Comparison of ENCODE assay signal across 10 cellular contexts in the genomic region with DNA sequence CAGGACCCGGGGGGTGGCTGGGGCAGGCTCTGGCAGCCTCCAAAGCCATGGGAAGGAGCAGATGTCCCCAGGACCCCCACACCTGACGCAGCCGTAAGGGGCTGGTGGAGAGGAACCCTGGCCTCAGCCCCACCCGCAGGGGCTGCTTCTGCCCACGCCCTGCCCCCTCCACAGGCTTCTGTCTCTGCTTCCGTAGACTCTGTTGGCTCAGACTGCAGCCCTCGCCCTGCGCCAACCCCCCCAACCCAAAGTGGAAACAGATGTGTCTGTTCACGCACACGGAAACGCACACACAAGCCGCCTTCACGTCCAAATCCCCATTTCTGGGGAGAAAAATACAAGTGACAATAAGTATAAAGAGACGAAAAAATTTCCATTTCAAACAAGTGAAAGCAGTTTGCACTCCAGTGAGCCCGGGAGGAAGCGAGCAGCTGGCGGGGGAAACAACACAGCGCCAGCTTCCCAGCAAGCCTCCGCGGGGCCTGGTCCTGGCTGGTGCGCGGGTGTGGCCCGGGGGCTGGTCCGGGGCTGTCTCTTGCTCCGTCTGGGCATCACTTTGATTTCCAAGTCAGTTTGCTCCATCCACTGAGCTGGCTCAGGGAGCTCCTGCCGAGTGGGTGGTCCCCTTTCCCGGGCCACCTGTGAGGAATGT. TPM values are rescaled to one million over a fixed set of nuclear protein-coding genes. Genes with fewer than 3 reads are reported as not detected.
DNase-seq lines count a peak whose midpoint lies in the region; ATAC-seq lines count a peak whose summit lies in the region.
"Had no signal": no experiment of that assay in that cellular context is flagged by ENCODE, and none has a peak within 500 bp of the region (broad histone marks: within the 10 kb centered on the region; RNA-seq: fewer than 3 reads in every experiment).

No MANE protein-coding gene starts in this region.

- no peak overlapping the region for H3K27ac Mint-ChIP-seq in activated naive CD8-positive, alpha-beta T cell treated with anti-CD3 and anti-CD28 coated beads, Interleukin-2, amount 50 U/mL, for 24 hours
- H3K27ac Mint-ChIP-seq in stimulated activated naive B cell treated with anti-CD40 and anti-IgM and Interleukin-4, amounts not matched to agents 10 μg/mL and 1 μg/mL and 100 μg/mL, for 72 hours = peak overlapping the region; percentile 59

- peak; percentile 60 for DNase-seq in GM23248
- no peak for DNase-seq in activated naive CD8-positive, alpha-beta T cell treated with anti-CD3 and anti-CD28 coated beads, Interleukin-2, amount 50 U/mL, for 24 hours
- DNase-seq in iPS-NIHi11 (ENCODE audit: low spot score) = peak; percentile 66
- no peak for DNase-seq in stimulated activated naive B cell treated with anti-CD40 and anti-IgM and Interleukin-4, amounts not matched to agents 10 μg/mL and 1 μg/mL and 100 μg/mL, for 72 hours
- DNase-seq in NCI-H187 (lab: John Stamatoyannopoulos, UW) = no peak

- no peaks in the 10 kb centered on the region for H3K9me3 Mint-ChIP-seq in activated naive CD8-positive, alpha-beta T cell treated with anti-CD3 and anti-CD28 coated beads, Interleukin-2, amount 50 U/mL, for 24 hours
- no peaks in the 10 kb centered on the region for H3K9me3 Mint-ChIP-seq in stimulated activated naive B cell treated with anti-CD40 and anti-IgM and Interleukin-4, amounts not matched to agents 10 μg/mL and 1 μg/mL and 100 μg/mL, for 72 hours

- H3K36me3 ChIP-seq in GM23248 (ENCODE audit: low read depth) = no peaks in the 10 kb centered on the region
- H3K36me3 ChIP-seq: neutrophil had no signal

- no peaks in the 10 kb centered on the region for H4K20me1 ChIP-seq in GM23248 (ENCODE audit: insufficient read depth)

- WGBS in GM23248 (ENCODE audit: low coverage in 1 of 2, low lambda C conversion rate in 2 of 2, missing lambda C conversion rate in 2 of 2), 2 experiments = 5 to 6% methylated on average over 25 to 27 of the region's 27 CpGs

- H3K36me3 Mint-ChIP-seq in activated naive CD8-positive, alpha-beta T cell treated with anti-CD3 and anti-CD28 coated beads, Interleukin-2, amount 50 U/mL, for 24 hours (ENCODE audit: low read depth) = no peaks in the 10 kb centered on the region
- H3K36me3 Mint-ChIP-seq in stimulated activated naive B cell treated with anti-CD40 and anti-IgM and Interleukin-4, amounts not matched to agents 10 μg/mL and 1 μg/mL and 100 μg/mL, for 72 hours = no peaks in the 10 kb centered on the region

- no peaks in the 10 kb centered on the region for H3K9me3 ChIP-seq in GM23248 (ENCODE audit: low read depth)
- H3K9me3 ChIP-seq: neutrophil had no signal

- peak overlapping the region; percentile 67 for H3K4me2 ChIP-seq in GM23248 (ENCODE audit: unreplicated experiment)

- no peaks in the 10 kb centered on the region for H3K9me2 ChIP-seq in GM23248 (ENCODE audit: insufficient read depth)

- H2AFZ ChIP-seq in GM23248 = peak overlapping the region; percentile 84

- ATAC-seq in activated naive CD8-positive, alpha-beta T cell treated with anti-CD3 and anti-CD28 coated beads, Interleukin-2, amount 50 U/mL, for 24 hours = no peak
- ATAC-seq in stimulated activated naive B cell treated with anti-CD40 and anti-IgM and Interleukin-4, amounts not matched to agents 10 μg/mL and 1 μg/mL and 100 μg/mL, for 72 hours (replicated peaks) = peak; percentile 75 to 83
- ATAC-seq in HG03159 (IDR thresholded peaks at IDR 0.05; ENCODE audit: unreplicated experiment) (no peak), GM19324 (IDR thresholded peaks at IDR 0.05; ENCODE audit: low FRiP score, unreplicated experiment) (no peak), HG02610 (IDR thresholded peaks at IDR 0.05; ENCODE audit: unreplicated experiment) (no peak)
- ATAC-seq: Panc1 had no signal

- in situ Hi-C loops in GM23248 (cut with MboI) = no loop called here

- no peaks in the 10 kb centered on the region for H3F3A ChIP-seq in GM23248 (ENCODE audit: insufficient read depth)

- H3K9ac ChIP-seq in GM23248 = peak overlapping the region; percentile 70

- H3K79me2 ChIP-seq in GM23248 (ENCODE audit: insufficient read depth) = no peaks in the 10 kb centered on the region

- no peak overlapping the region for H3K27ac ChIP-seq in GM23248
- H3K27ac ChIP-seq: neutrophil had no signal

- peaks cover 3% of the 10 kb centered on the region for H3K4me1 Mint-ChIP-seq in activated naive CD8-positive, alpha-beta T cell treated with anti-CD3 and anti-CD28 coated beads, Interleukin-2, amount 50 U/mL, for 24 hours
- peaks cover 10 to 19% of the 10 kb centered on the region in 2 donors for H3K4me1 Mint-ChIP-seq in stimulated activated naive B cell treated with anti-CD40 and anti-IgM and Interleukin-4, amounts not matched to agents 10 μg/mL and 1 μg/mL and 100 μg/mL, for 72 hours

- peak overlapping the region; percentile 48 for H3K4me3 Mint-ChIP-seq in activated naive CD8-positive, alpha-beta T cell treated with anti-CD3 and anti-CD28 coated beads, Interleukin-2, amount 50 U/mL, for 24 hours
- peak overlapping the region; percentile 68 to 79 for H3K4me3 Mint-ChIP-seq in stimulated activated naive B cell treated with anti-CD40 and anti-IgM and Interleukin-4, amounts not matched to agents 10 μg/mL and 1 μg/mL and 100 μg/mL, for 72 hours

- H3K4me3 ChIP-seq in GM23248 = peak overlapping the region; percentile 48

- no peaks in the 10 kb centered on the region for H3K27me3 ChIP-seq in GM23248 (replicated peaks; ENCODE audit: insufficient read depth)

- H3K27me3 Mint-ChIP-seq in activated naive CD8-positive, alpha-beta T cell treated with anti-CD3 and anti-CD28 coated beads, Interleukin-2, amount 50 U/mL, for 24 hours = peaks cover 3% of the 10 kb centered on the region
- H3K27me3 Mint-ChIP-seq in stimulated activated naive B cell treated with anti-CD40 and anti-IgM and Interleukin-4, amounts not matched to agents 10 μg/mL and 1 μg/mL and 100 μg/mL, for 72 hours = peaks cover 12 to 36% of the 10 kb centered on the region in 2 donors

- H3K4me1 ChIP-seq in GM23248 (ENCODE audit: insufficient read depth) = 0 out of 2 replicates have a peak, but pooled peaks cover 2% of the 10 kb centered on the region

RNA-seq across cellular contexts. Expression of a gene that starts 32.6 kb away (rescaled TPM):
- 26.1 and 34.8 TPM in 2 replicates for total RNA-seq in GM23248 (2014; rRNA removed; shearing (Covaris generic))
- polyA plus RNA-seq in GM23248 (2016; fragmentation: Nextera tagmentation; extraction: Ambion mirVana) = 3.5 and 3.9 TPM in 2 replicates

Comparison
In these comparisons a context has a peak if more than half of its experiments do, and no peak if none do; other contexts are left out.
1. DNase-seq: peak in GM23248 (single experiment) and iPS-NIHi11 (single experiment); none in activated naive CD8-positive, alpha-beta T cell treated with anti-CD3 and anti-CD28 coated beads, Interleukin-2, amount 50 U/mL, for 24 hours (single experiment), stimulated activated naive B cell treated with anti-CD40 and anti-IgM and Interleukin-4, amounts not matched to agents 10 μg/mL and 1 μg/mL and 100 μg/mL, for 72 hours (single experiment) and NCI-H187 (0 of 2).
2. ATAC-seq: peak in stimulated activated naive B cell treated with anti-CD40 and anti-IgM and Interleukin-4, amounts not matched to agents 10 μg/mL and 1 μg/mL and 100 μg/mL, for 72 hours (2 of 2); none in activated naive CD8-positive, alpha-beta T cell treated with anti-CD3 and anti-CD28 coated beads, Interleukin-2, amount 50 U/mL, for 24 hours (single experiment), HG03159 (single experiment), GM19324 (single experiment) and HG02610 (single experiment).